13 cellular contexts compared by ENCODE assay signal in the genomic region with DNA sequence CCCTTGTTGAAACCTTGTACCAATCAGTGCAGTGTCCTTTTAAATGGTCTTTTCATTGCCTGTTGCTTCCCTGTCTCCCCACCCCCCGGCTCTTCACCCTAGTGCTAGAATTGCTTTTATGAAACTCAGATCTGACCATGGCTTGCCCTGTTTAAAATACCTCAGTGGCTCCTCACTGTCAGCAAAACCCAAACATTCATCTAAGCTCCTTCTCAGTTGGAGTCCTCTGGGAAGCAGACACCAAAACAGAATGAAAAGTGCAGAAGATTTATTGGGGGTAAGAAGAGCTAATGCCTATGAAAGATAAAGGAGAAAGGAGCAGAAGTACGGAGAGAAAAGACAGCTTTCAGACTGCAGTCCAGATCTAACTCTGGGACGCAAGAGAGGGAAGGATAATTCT. TPM values are rescaled to one million over a fixed set of nuclear protein-coding genes. Genes with fewer than 3 reads are reported as not detected.
DNase-seq lines count a peak whose midpoint lies in the region; ATAC-seq and TF ChIP-seq lines count a peak whose summit lies in the region.
"Had no signal": no experiment of that assay in that cellular context is flagged by ENCODE, and none has a peak within 500 bp of the region (broad histone marks: within the 10 kb centered on the region; RNA-seq: fewer than 3 reads in every experiment).

No MANE protein-coding gene starts in this region.

- H4K20me1 ChIP-seq in smooth muscle cell (ENCODE audit: low read depth): no peaks in the 10 kb centered on the region

- H3K79me2 ChIP-seq in smooth muscle cell (ENCODE audit: low read depth): no peaks in the 10 kb centered on the region

- peak overlapping the region; percentile 91 for H2AFZ ChIP-seq in smooth muscle cell (ENCODE audit: low read depth)

- no peaks in the 10 kb centered on the region for H3K27me3 ChIP-seq in smooth muscle cell (ENCODE audit: low read depth)
- H3K27me3 ChIP-seq: ascending aorta had no signal

- no peaks in the 10 kb centered on the region for H3K9me3 ChIP-seq in smooth muscle cell (replicated peaks; ENCODE audit: low read depth)
- H3K9me3 ChIP-seq: ascending aorta had no signal

- H3K36me3 ChIP-seq in smooth muscle cell (ENCODE audit: low read depth): no peaks in the 10 kb centered on the region
- H3K36me3 ChIP-seq: ascending aorta had no signal

- ATAC-seq in left lobe of liver (no peak), HG03378 (IDR thresholded peaks at IDR 0.05; ENCODE audit: unreplicated experiment) (no peak), HG03196 (IDR thresholded peaks at IDR 0.05; ENCODE audit: unreplicated experiment) (no peak)

- H3K9ac ChIP-seq in smooth muscle cell (ENCODE audit: low read depth): no peak overlapping the region

- H3K9me3 Mint-ChIP-seq in T-helper 1 cell treated with Interleukin-12 subunit alpha and Interleukin-12 subunit beta and Interleukin-4 antibody, amounts not matched to agents 30 μg/mL and 1 μg/mL, for 36 hours: no peaks in the 10 kb centered on the region
- H3K9me3 Mint-ChIP-seq in activated T-helper 1 cell treated with anti-CD3 and anti-CD28 coated beads, Interleukin-12 subunit alpha, Interleukin-12 subunit beta, Interleukin-2, Interleukin-4 antibody, amounts not matched to agents 30 ng/mL and 10 ng/mL and 1 ng/mL, durations not matched to agents 14 hours and 24 hours and 36 hours: no peaks in the 10 kb centered on the region
- H3K9me3 Mint-ChIP-seq: T-helper 2 cell treated with Interferon-gamma antibody and Interleukin-4, amounts not matched to agents 5 μg/mL and 100 μg/mL, for 36 hours had no signal

- peak overlapping the region; percentile 64 for H3K27ac ChIP-seq in smooth muscle cell (ENCODE audit: low read depth)
- H3K27ac ChIP-seq: 22Rv1, ascending aorta had no signal

- H3K4me1 ChIP-seq in smooth muscle cell (ENCODE audit: low read depth): peaks cover 19% of the 10 kb centered on the region

- no peak for TF ChIP-seq CTCF in smooth muscle cell (IDR thresholded peaks at IDR 0.05; ENCODE audit: borderline replicate concordance, insufficient read depth, poor library complexity, severe bottlenecking)

- H3K4me3 ChIP-seq in smooth muscle cell: no peak overlapping the region
- H3K4me3 ChIP-seq: ascending aorta had no signal

- no peaks in the 10 kb centered on the region for H3K27me3 Mint-ChIP-seq in T-helper 1 cell treated with Interleukin-12 subunit alpha and Interleukin-12 subunit beta and Interleukin-4 antibody, amounts not matched to agents 30 μg/mL and 1 μg/mL, for 36 hours (ENCODE audit: low read depth)
- H3K27me3 Mint-ChIP-seq in activated T-helper 1 cell treated with anti-CD3 and anti-CD28 coated beads, Interleukin-12 subunit alpha, Interleukin-12 subunit beta, Interleukin-2, Interleukin-4 antibody, amounts not matched to agents 30 ng/mL and 10 ng/mL and 1 ng/mL, durations not matched to agents 14 hours and 24 hours and 36 hours (ENCODE audit: insufficient read depth): no peaks in the 10 kb centered on the region

- peak overlapping the region; percentile 22 for H3K27ac Mint-ChIP-seq in T-helper 1 cell treated with Interleukin-12 subunit alpha and Interleukin-12 subunit beta and Interleukin-4 antibody, amounts not matched to agents 30 μg/mL and 1 μg/mL, for 36 hours
- peak overlapping the region; percentile 41 for H3K27ac Mint-ChIP-seq in activated T-helper 1 cell treated with anti-CD3 and anti-CD28 coated beads, Interleukin-12 subunit alpha, Interleukin-12 subunit beta, Interleukin-2, Interleukin-4 antibody, amounts not matched to agents 30 ng/mL and 10 ng/mL and 1 ng/mL, durations not matched to agents 14 hours and 24 hours and 36 hours
- H3K27ac Mint-ChIP-seq: T-helper 2 cell treated with Interferon-gamma antibody and Interleukin-4, amounts not matched to agents 5 μg/mL and 100 μg/mL, for 36 hours had no signal

- 30% methylated on average over 3 of the region's 3 CpGs for WGBS in smooth muscle cell (ENCODE audit: low lambda C conversion rate)

- intact Hi-C loops in activated T-helper 1 cell treated with anti-CD3 and anti-CD28 coated beads, Interleukin-12 subunit alpha, Interleukin-12 subunit beta, Interleukin-2, Interleukin-4 antibody, amounts not matched to agents 30 ng/mL and 10 ng/mL and 1 ng/mL, durations not matched to agents 14 hours and 24 hours and 36 hours (cut with micrococcal nuclease): no loop called here

- H3K4me2 ChIP-seq in smooth muscle cell: peak overlapping the region; percentile 49

- peaks cover 11% of the 10 kb centered on the region for H3F3A ChIP-seq in smooth muscle cell (ENCODE audit: low read depth)

- peaks cover 80% of the 10 kb centered on the region for H3K4me1 Mint-ChIP-seq in T-helper 1 cell treated with Interleukin-12 subunit alpha and Interleukin-12 subunit beta and Interleukin-4 antibody, amounts not matched to agents 30 μg/mL and 1 μg/mL, for 36 hours (ENCODE audit: low read depth)
- H3K4me1 Mint-ChIP-seq in activated T-helper 1 cell treated with anti-CD3 and anti-CD28 coated beads, Interleukin-12 subunit alpha, Interleukin-12 subunit beta, Interleukin-2, Interleukin-4 antibody, amounts not matched to agents 30 ng/mL and 10 ng/mL and 1 ng/mL, durations not matched to agents 14 hours and 24 hours and 36 hours (ENCODE audit: low read depth): peaks cover 93% of the 10 kb centered on the region

- no peak overlapping the region for H3K4me3 Mint-ChIP-seq in T-helper 1 cell treated with Interleukin-12 subunit alpha and Interleukin-12 subunit beta and Interleukin-4 antibody, amounts not matched to agents 30 μg/mL and 1 μg/mL, for 36 hours
- H3K4me3 Mint-ChIP-seq in activated T-helper 1 cell treated with anti-CD3 and anti-CD28 coated beads, Interleukin-12 subunit alpha, Interleukin-12 subunit beta, Interleukin-2, Interleukin-4 antibody, amounts not matched to agents 30 ng/mL and 10 ng/mL and 1 ng/mL, durations not matched to agents 14 hours and 24 hours and 36 hours: no peak overlapping the region
- H3K4me3 Mint-ChIP-seq: T-helper 2 cell treated with Interferon-gamma antibody and Interleukin-4, amounts not matched to agents 5 μg/mL and 100 μg/mL, for 36 hours had no signal

- peaks cover 58% of the 10 kb centered on the region for H3K36me3 Mint-ChIP-seq in T-helper 1 cell treated with Interleukin-12 subunit alpha and Interleukin-12 subunit beta and Interleukin-4 antibody, amounts not matched to agents 30 μg/mL and 1 μg/mL, for 36 hours (ENCODE audit: low read depth)
- H3K36me3 Mint-ChIP-seq in activated T-helper 1 cell treated with anti-CD3 and anti-CD28 coated beads, Interleukin-12 subunit alpha, Interleukin-12 subunit beta, Interleukin-2, Interleukin-4 antibody, amounts not matched to agents 30 ng/mL and 10 ng/mL and 1 ng/mL, durations not matched to agents 14 hours and 24 hours and 36 hours (ENCODE audit: low read depth): peaks cover 41% of the 10 kb centered on the region

- DNase-seq in T-helper 1 cell: no peak
- DNase-seq in activated T-helper 1 cell treated with anti-CD3 and anti-CD28 coated beads, Interleukin-12 subunit alpha, Interleukin-12 subunit beta, Interleukin-2, Interleukin-4 antibody, amounts not matched to agents 30 ng/mL and 10 ng/mL and 1 ng/mL, durations not matched to agents 14 hours and 24 hours and 36 hours (ENCODE audit: low spot score): no peak
- DNase-seq in left lobe of liver (ENCODE audit: low spot score): peak; percentile 41
- DNase-seq in smooth muscle cell (lab: John Stamatoyannopoulos, UW; ENCODE audit: unreplicated experiment): no peak
- no peak for DNase-seq in SKM-1 treated with dmso at 0.1 percent for 144 hours (lab: John Stamatoyannopoulos, UW; ENCODE audit: unreplicated experiment)
- DNase-seq: effector memory CD4-positive, alpha-beta T cell; NCI-H345 had no signal

RNA-seq across cellular contexts. Expression of a gene that starts 56.2 kb away (rescaled TPM):
- 190 and 198 TPM in 2 replicates for total RNA-seq in activated T-helper 1 cell treated with anti-CD3 and anti-CD28 coated beads, Interleukin-12 subunit alpha, Interleukin-12 subunit beta, Interleukin-2, Interleukin-4 antibody, amounts not matched to agents 30 ng/mL and 10 ng/mL and 1 ng/mL, durations not matched to agents 14 hours and 24 hours and 36 hours
- 24.8 TPM for total RNA-seq in left lobe of liver
- total RNA-seq in smooth muscle cell: 15.7 and 18.0 TPM in 2 replicates
- 19.1 and 25.5 TPM in 2 replicates for polyA plus RNA-seq in smooth muscle cell
